In genomic region chr2:7899923-7900322, GRCh38 we compare ENCODE assay signal across 1 cellular context.
TF ChIP-seq lines count a peak whose summit lies in the region.

No MANE protein-coding gene starts in this region.

TF ChIP-seq in WTC11, 78 proteins besides CTCF, POLR2A, EP300 and RAD21 (continued from another document):
- TF ChIP-seq AFF4 (CRISPR knock-in tag; IDR thresholded peaks at IDR 0.05; ENCODE audit: borderline replicate concordance) (no peak), NFYB (CRISPR knock-in tag; conservative IDR thresholded peaks at IDR 0.05; ENCODE audit: low read depth) (no peak), TCF7 (CRISPR knock-in tag; IDR thresholded peaks at IDR 0.05; ENCODE audit: low read depth) (no peak), OVOL2 (CRISPR knock-in tag; IDR thresholded peaks at IDR 0.05; ENCODE audit: borderline replicate concordance) (no peak)
